8 cellular contexts compared by ENCODE assay signal in the genomic region with DNA sequence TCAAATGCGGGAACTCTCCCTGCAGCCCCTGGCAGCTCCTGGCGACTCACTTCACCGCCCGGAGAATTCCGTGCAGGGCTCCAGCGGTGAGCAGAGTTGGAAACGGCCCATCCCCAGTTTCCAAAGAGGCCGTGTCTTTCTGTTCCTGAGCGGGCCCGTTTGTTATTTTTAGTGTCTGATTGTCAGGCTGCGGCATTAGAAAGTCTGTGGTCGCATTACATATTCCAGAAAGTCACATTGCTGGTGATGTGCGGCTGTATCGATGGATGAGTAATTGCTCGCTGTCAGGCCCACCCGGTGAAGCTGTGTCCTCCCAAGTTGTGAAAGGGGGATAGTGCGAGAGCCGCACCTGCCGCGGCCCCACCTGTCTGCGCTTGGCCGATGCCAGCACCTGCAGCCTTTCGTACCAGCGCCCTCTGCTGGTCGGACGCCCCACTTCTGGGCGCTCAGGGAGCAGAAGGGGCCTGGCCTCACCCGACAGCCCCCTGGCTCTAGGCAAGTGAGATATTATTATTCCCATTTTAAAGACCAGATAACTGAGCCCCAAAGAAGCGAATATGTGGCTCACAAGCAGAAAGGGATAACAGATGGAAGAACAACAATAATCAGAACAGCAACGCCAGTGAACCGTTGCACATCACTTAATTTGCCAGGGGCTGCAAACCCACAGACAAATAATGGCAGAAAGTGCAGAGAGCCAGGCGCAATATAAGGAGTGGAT.
A peak's percentile ranks its signal among the peaks of the same experiment; 100 is the strongest.
DNase-seq lines count a peak whose midpoint lies in the region; ATAC-seq lines count a peak whose summit lies in the region.

No MANE protein-coding gene starts in this region.

- no peak overlapping the region for H3K9ac ChIP-seq in HUES6 (ENCODE audit: low read length)

- H3K4me3 ChIP-seq in HUES6 (ENCODE audit: low read depth, low read length), result peak overlapping the region; percentile 42

- H3K27me3 ChIP-seq in HUES6 (ENCODE audit: control insufficient read depth, insufficient read depth, low read length), result peaks cover 12% of the 10 kb centered on the region

- H3K4me1 ChIP-seq in HUES6 (ENCODE audit: control insufficient read depth, insufficient read depth, low read length), result peaks cover 17% of the 10 kb centered on the region; the same call in 1 of the 2 replicates

- in situ Hi-C loops in SK-MEL-5 (cut with HindIII; ENCODE audit: low pct_unique_long_range_greater_than_20kb, low sequenced_read_pairs), result no loop called here

- DNase-seq in A172 (ENCODE audit: low spot score) (peak; percentile 30), SK-MEL-5 (ENCODE audit: low read depth, low spot score) (peak; percentile 57), left cardiac atrium (peak; percentile 72), retina (peak; percentile 79)

- intact Hi-C loops in left cardiac atrium (cut with DNase I), result no loop called here

- H3K4me1 Mint-ChIP-seq in activated naive CD4-positive, alpha-beta T cell treated with anti-CD3 and anti-CD28 coated beads, Interleukin-2, amount 50 U/mL, for 24 hours, result peaks cover 78% of the 10 kb centered on the region

- no peaks in the 10 kb centered on the region for H3K36me3 ChIP-seq in HUES6 (ENCODE audit: control insufficient read depth, insufficient read depth, low read length)

- H3K4me3 Mint-ChIP-seq in activated naive CD4-positive, alpha-beta T cell treated with anti-CD3 and anti-CD28 coated beads, Interleukin-2, amount 50 U/mL, for 24 hours, result peak overlapping the region; percentile 73

- no peaks in the 10 kb centered on the region for H3K27me3 Mint-ChIP-seq in activated naive CD4-positive, alpha-beta T cell treated with anti-CD3 and anti-CD28 coated beads, Interleukin-2, amount 50 U/mL, for 24 hours

- ATAC-seq in GM18868 (IDR thresholded peaks at IDR 0.05; ENCODE audit: unreplicated experiment) (peak; percentile 85), left cardiac atrium (peak; percentile 61 to 75), GM19455 (IDR thresholded peaks at IDR 0.05; ENCODE audit: unreplicated experiment) (no peak)

- H3K27ac Mint-ChIP-seq in activated naive CD4-positive, alpha-beta T cell treated with anti-CD3 and anti-CD28 coated beads, Interleukin-2, amount 50 U/mL, for 24 hours, result peak overlapping the region; percentile 93

- H3K9me3 ChIP-seq in HUES6 (ENCODE audit: control insufficient read depth, insufficient read depth, low read depth, low read length), result peaks cover 10% of the 10 kb centered on the region; the same call in 1 of the 2 replicates

- peaks cover 7% of the 10 kb centered on the region for H3K36me3 Mint-ChIP-seq in activated naive CD4-positive, alpha-beta T cell treated with anti-CD3 and anti-CD28 coated beads, Interleukin-2, amount 50 U/mL, for 24 hours

- peaks cover 5% of the 10 kb centered on the region for H3K9me3 Mint-ChIP-seq in activated naive CD4-positive, alpha-beta T cell treated with anti-CD3 and anti-CD28 coated beads, Interleukin-2, amount 50 U/mL, for 24 hours

- H3K27ac ChIP-seq in HUES6 (ENCODE audit: low read depth, low read length), result no peak overlapping the region
